1 cellular context compared by ENCODE assay signal in the genomic region with DNA sequence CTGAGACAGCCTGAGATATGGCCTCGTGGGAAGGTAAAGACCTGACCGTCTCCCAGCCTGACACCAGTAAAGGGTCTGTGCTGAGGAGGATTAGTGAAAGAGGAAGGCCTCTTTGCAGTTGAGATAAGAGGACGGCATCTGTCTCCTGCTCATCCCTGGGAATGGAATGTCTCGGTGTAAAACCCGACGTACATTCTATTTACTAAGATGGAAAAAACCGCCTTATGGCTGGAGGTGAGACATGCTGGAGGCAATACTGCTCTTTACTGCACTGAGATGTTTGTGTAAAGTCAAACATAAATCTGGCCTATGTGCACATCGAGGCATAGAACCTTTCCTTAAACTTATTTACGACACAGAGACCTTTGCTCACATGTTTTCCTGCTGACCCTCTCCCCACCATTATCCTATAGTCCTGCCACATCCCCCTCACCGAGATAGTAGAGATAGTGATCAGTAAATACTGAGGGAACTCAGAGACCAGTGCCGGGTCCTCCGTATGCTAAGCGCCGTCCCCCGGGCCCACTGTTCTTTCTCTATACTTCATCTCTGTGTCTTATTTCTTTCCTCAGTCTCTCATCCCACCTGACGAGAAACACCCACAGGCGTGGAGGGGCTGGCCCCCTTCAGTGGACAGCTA.
TF ChIP-seq lines count a peak whose summit lies in the region.
"Not testable (repeated sequence)": the region's sequence is repeated elsewhere in the genome, so short reads cannot be mapped to it uniquely, and the experiment has no call there.

No MANE protein-coding gene starts in this region.

TF ChIP-seq in HepG2, 621 proteins besides CTCF, POLR2A, EP300 and RAD21 (continued from another document):
- TF ChIP-seq, protein P1, sequence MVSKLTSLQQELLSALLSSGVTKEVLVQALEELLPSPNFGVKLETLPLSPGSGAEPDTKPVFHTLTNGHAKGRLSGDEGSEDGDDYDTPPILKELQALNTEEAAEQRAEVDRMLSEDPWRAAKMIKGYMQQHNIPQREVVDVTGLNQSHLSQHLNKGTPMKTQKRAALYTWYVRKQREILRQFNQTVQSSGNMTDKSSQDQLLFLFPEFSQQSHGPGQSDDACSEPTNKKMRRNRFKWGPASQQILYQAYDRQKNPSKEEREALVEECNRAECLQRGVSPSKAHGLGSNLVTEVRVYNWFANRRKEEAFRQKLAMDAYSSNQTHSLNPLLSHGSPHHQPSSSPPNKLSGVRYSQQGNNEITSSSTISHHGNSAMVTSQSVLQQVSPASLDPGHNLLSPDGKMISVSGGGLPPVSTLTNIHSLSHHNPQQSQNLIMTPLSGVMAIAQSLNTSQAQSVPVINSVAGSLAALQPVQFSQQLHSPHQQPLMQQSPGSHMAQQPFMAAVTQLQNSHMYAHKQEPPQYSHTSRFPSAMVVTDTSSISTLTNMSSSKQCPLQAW (CRISPR knock-in tag; IDR thresholded peaks at IDR 0.05), result peak; percentile 27; the same call in 1 of the 2 replicates
- 0 out of 2 replicates have a peak, but pooled peaks have one; percentile 15 for TF ChIP-seq BORCS8-MEF2B (CRISPR knock-in tag; IDR thresholded peaks at IDR 0.05)
- TF ChIP-seq GATAD2A (CRISPR knock-in tag; IDR thresholded peaks at IDR 0.05), result peak; percentile 32; the same call in 1 of the 2 replicates
- TF ChIP-seq BRD4 (CRISPR knock-in tag; IDR thresholded peaks at IDR 0.05), result peak; percentile 9; the same call in 1 of the 2 replicates
- not testable (repeated sequence) for TF ChIP-seq SOX6, FOXP1 (IDR thresholded peaks at IDR 0.05)
- peak; percentile 44 for TF ChIP-seq SOX6 (CRISPR knock-in tag; IDR thresholded peaks at IDR 0.05)
- peak; percentile 51; the same call in 1 of the 2 replicates for TF ChIP-seq ZNF547 (CRISPR knock-in tag; IDR thresholded peaks at IDR 0.05)
- peak; percentile 21; the same call in 1 of the 2 replicates for TF ChIP-seq ZMYM4 (CRISPR knock-in tag; IDR thresholded peaks at IDR 0.05)
- TF ChIP-seq, protein P2, sequence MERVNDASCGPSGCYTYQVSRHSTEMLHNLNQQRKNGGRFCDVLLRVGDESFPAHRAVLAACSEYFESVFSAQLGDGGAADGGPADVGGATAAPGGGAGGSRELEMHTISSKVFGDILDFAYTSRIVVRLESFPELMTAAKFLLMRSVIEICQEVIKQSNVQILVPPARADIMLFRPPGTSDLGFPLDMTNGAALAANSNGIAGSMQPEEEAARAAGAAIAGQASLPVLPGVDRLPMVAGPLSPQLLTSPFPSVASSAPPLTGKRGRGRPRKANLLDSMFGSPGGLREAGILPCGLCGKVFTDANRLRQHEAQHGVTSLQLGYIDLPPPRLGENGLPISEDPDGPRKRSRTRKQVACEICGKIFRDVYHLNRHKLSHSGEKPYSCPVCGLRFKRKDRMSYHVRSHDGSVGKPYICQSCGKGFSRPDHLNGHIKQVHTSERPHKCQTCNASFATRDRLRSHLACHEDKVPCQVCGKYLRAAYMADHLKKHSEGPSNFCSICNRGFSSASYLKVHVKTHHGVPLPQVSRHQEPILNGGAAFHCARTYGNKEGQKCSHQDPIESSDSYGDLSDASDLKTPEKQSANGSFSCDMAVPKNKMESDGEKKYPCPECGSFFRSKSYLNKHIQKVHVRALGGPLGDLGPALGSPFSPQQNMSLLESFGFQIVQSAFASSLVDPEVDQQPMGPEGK (CRISPR knock-in tag; IDR thresholded peaks at IDR 0.05), result 0 out of 2 replicates have a peak, but pooled peaks have one; percentile 20
- 0 out of 2 replicates have a peak, but pooled peaks have one; percentile 45 for TF ChIP-seq ZNF350 (CRISPR knock-in tag; IDR thresholded peaks at IDR 0.05; ENCODE audit: borderline replicate concordance, low read depth)
- 0 out of 2 replicates have a peak, but pooled peaks have one; percentile 11 for TF ChIP-seq THAP11 (CRISPR knock-in tag; IDR thresholded peaks at IDR 0.05)
- TF ChIP-seq FOXP1 (CRISPR knock-in tag; IDR thresholded peaks at IDR 0.05), result peak; percentile 48; the same call in 1 of the 2 replicates
- 0 out of 2 replicates have a peak, but pooled peaks have one; percentile 21 for TF ChIP-seq IRF2 (CRISPR knock-in tag; IDR thresholded peaks at IDR 0.05)
